Comparison of ENCODE assay signal across 8 cellular contexts in genomic region chr1:38873027-38873969, GRCh38. TPM values are rescaled to one million over a fixed set of nuclear protein-coding genes. Genes with fewer than 3 reads are reported as not detected.
DNase-seq lines count a peak whose midpoint lies in the region; ATAC-seq and TF ChIP-seq lines count a peak whose summit lies in the region.

MYCBP (minus strand) TSS chr1:38873348; CDS start chr1:38873305, 43 bp downstream.

- intact Hi-C loops in PC-9 (cut with micrococcal nuclease; ENCODE audit: unreplicated experiment) = loop anchor here (1.0 to 2.0 kb wide), 3 partner anchors 86 to 153 kb away; partner anchors contain the start of genes AKIRIN1 and NDUFS5

- no peak within 1 kb of the TSS for H3K27ac ChIP-seq in PC-9
- peak within 1 kb of the TSS; percentile 48 to 65 for H3K27ac ChIP-seq in mucosa of rectum (ENCODE audit: low read depth in 2 of 2, low read length in 2 of 2)

- CTCF ChIA-PET in PC-9 (lab: Charles Lee) = interaction anchor here (0.7 kb wide), 1 partner anchor 666 kb away, joined by 3 read pairs; no protein-coding TSS in a partner anchor

- no peaks in the 10 kb centered on the region for H3K9me2 ChIP-seq in PC-9 (ENCODE audit: insufficient read depth)

- peak within 1 kb of the TSS; percentile 95 for H3K4me2 ChIP-seq in PC-9

- peak within 1 kb of the TSS; percentile 94 for H2AFZ ChIP-seq in PC-9

- peak; percentile 98 for DNase-seq in DMS153 (lab: John Stamatoyannopoulos, UW)
- DNase-seq in Jurkat, Clone E6-1 (ENCODE audit: low read depth, low spot score) = peak; percentile 95
- peak; percentile 89 to 99 for DNase-seq in PC-9
- peak; percentile 97 for DNase-seq in activated T-cell treated with anti-CD3 and anti-CD28 coated beads, Interleukin-2, amount 50 U/mL, for 1 hour
- peak; percentile 98 for DNase-seq in erythroblast (lab: John Stamatoyannopoulos, UW)
- DNase-seq in stimulated activated CD8-positive, alpha-beta memory T cell treated with anti-CD3 and anti-CD28 coated beads, Interleukin-4, amount 100 ng/mL, for 48 hours = peak; percentile 97

- TF ChIP-seq CTCF in PC-9 (conservative IDR thresholded peaks at IDR 0.05) = peak; percentile 37; the same call in 1 of the 2 replicates

- H3K27me3 ChIP-seq in PC-9 (ENCODE audit: insufficient read depth, low read depth) (no peaks in the 10 kb centered on the region), mucosa of rectum (ENCODE audit: control insufficient read depth in 2 of 2, insufficient read depth in 2 of 2, low read length in 2 of 2) (no peaks in the 10 kb centered on the region)

- H3K36me3 ChIP-seq in PC-9 (ENCODE audit: low read depth) (no peaks in the 10 kb centered on the region), mucosa of rectum (ENCODE audit: control insufficient read depth in 2 of 2, insufficient read depth in 2 of 2, low read length in 2 of 2) (no peaks in the 10 kb centered on the region)

- H3K9me3 ChIP-seq in PC-9 (ENCODE audit: insufficient read depth, low read depth) (no peaks in the 10 kb centered on the region), mucosa of rectum (ENCODE audit: control insufficient read depth in 2 of 2, low read length in 2 of 2) (no peaks in the 10 kb centered on the region)

- BruUV-seq in PC-9 (replicated peaks; lab: Mats Ljungman, UMichigan) = TSS peak; percentile 84

- peaks cover 4% of the 10 kb centered on the region; the same call in 1 of the 2 replicates for H3F3A ChIP-seq in PC-9 (ENCODE audit: insufficient read depth, low read depth)

- H3K4me1 ChIP-seq in PC-9 (replicated peaks; ENCODE audit: insufficient read depth) (peaks cover 15% of the 10 kb centered on the region), mucosa of rectum (ENCODE audit: control insufficient read depth in 2 of 2, insufficient read depth in 2 of 2, low read length in 2 of 2) (peaks cover 8 to 13% of the 10 kb centered on the region in 2 donors)

- H3K9ac ChIP-seq in mucosa of rectum (ENCODE audit: low read depth in 1 of 2, low read length in 2 of 2) = peak within 1 kb of the TSS; percentile 76 to 77

- H4K20me1 ChIP-seq in PC-9 (ENCODE audit: insufficient read depth) = no peaks in the 10 kb centered on the region

- TF ChIP-seq POLR2A in erythroblast (IDR thresholded peaks at IDR 0.05; ENCODE audit: low read length) = peak; percentile 69

- POLR2A ChIA-PET in PC-9 (lab: Charles Lee; ENCODE audit: unreplicated experiment) = interaction anchor here (0.5 to 0.6 kb wide), 2 partner anchors 158 to 1358 kb away, joined by 3 read pairs; partner anchors contain the start of gene MEAF6

- H3K79me2 ChIP-seq in PC-9 (ENCODE audit: low read depth) = peaks cover 31% of the 10 kb centered on the region

- ATAC-seq in GM21619 (IDR thresholded peaks at IDR 0.05; ENCODE audit: unreplicated experiment) = peak; percentile 92

- peak within 1 kb of the TSS; percentile 89 for H3K4me3 ChIP-seq in Jurkat, Clone E6-1 (ENCODE audit: low read length)
- H3K4me3 ChIP-seq in PC-9 (peak within 1 kb of the TSS; percentile 88), mucosa of rectum (ENCODE audit: low read length in 2 of 2) (peak within 1 kb of the TSS; percentile 85 to 91)

RNA-seq across cellular contexts. Expression of gene MYCBP, which starts in this region (rescaled TPM):
- 77.5 TPM for polyA plus RNA-seq in Jurkat, Clone E6-1 (2012; ENCODE audit: insufficient read depth, insufficient read length)
- total RNA-seq in PC-9 (2021) = 51.9 TPM in 2 replicates
